ENCODE assay signal across 1 cellular context in genomic region chr18:56511996-56512395, GRCh38.
TF ChIP-seq lines count a peak whose summit lies in the region.

No MANE protein-coding gene starts in this region.

TF ChIP-seq in GM12878, 131 proteins besides CTCF, POLR2A, EP300 and RAD21 (continued from another document):
- TF ChIP-seq ATF2 (IDR thresholded peaks at IDR 0.05; ENCODE audit: low read length) (peak; percentile 31; the same call in 1 of the 2 replicates), PKNOX1 (IDR thresholded peaks at IDR 0.05) (peak; percentile 62; the same call in 1 of the 2 replicates), KLF5 (IDR thresholded peaks at IDR 0.05; ENCODE audit: partially characterized antibody) (no peak), BHLHE40 (IDR thresholded peaks at IDR 0.05; ENCODE audit: borderline replicate concordance in 1 of 2, low read depth in 2 of 2, low read length in 1 of 2) (peak in 1 of 2 experiments; percentile 41; a peak in 1 of 4 replicates), SP1 (IDR thresholded peaks at IDR 0.05; ENCODE audit: low read depth, low read length) (no peak), MEF2A (IDR thresholded peaks at IDR 0.05; ENCODE audit: insufficient read depth, low read depth, low read length) (no peak), NFIC (IDR thresholded peaks at IDR 0.05; ENCODE audit: low read depth, low read length) (0 out of 2 replicates have a peak, but pooled peaks have one; percentile 18), JUNB (IDR thresholded peaks at IDR 0.05) (peak; percentile 41; the same call in 1 of the 2 replicates)
